11 cellular contexts compared by ENCODE assay signal in the genomic region with DNA sequence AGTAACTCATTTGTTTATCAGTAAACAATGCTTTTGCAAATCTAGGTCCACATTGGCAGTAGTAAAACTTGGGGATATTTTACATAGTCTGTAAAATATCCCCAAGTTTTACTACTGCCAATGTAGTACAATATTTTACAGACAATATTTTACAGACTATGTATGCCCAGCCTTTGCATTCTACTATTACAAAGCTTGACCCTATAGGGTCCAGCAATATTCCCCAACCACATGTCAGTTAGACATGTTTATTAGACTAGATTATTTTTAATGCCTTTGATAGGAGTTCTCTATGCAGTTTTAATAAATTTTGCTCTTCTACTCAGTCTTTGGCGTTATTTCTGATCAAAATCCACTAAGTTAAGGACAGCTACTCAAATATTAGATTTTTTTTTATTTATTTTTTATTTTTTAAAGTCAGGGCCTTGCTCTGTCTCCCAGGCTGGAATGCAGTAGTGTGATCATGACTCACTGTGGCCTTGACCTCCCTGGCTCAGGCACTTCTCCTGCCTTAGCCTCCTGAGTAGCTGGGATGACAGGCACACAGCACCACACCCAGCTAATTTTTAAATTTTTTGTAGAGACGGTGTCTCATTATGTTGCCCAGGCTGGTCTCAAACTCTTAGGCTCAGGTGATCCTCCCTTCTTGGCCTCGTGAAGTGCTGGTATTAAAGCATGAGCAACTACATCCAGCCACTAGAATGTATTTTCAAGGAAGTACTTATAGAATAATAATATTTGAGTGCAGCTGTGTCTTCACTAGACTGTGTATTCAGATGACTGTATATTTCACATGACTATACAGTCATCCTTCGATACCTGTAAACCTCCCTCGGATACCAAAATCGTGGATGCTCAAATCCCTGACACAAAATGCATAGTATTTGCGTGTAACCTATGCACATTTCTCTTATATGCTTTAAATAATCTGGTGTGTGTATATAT. TPM values are rescaled to one million over a fixed set of nuclear protein-coding genes. Genes with fewer than 3 reads are reported as not detected.
DNase-seq lines count a peak whose midpoint lies in the region; ATAC-seq and TF ChIP-seq lines count a peak whose summit lies in the region.
"Had no signal": no experiment of that assay in that cellular context is flagged by ENCODE, and none has a peak within 500 bp of the region (broad histone marks: within the 10 kb centered on the region; RNA-seq: fewer than 3 reads in every experiment).

No MANE protein-coding gene starts in this region.

- H3K27me3 ChIP-seq in lung (ENCODE audit: control insufficient read depth, insufficient read depth) (no peaks in the 10 kb centered on the region), uterus (no peaks in the 10 kb centered on the region), WERI-Rb-1 (ENCODE audit: insufficient read depth, low read depth, severe bottlenecking) (no peaks in the 10 kb centered on the region)

- DNase-seq in SIG-M5 treated with dmso at 0.1 percent for 504 hours (lab: John Stamatoyannopoulos, UW; ENCODE audit: unreplicated experiment) (peak; percentile 1), SIG-M5 (lab: John Stamatoyannopoulos, UW) (no peak), dermis blood vessel endothelial cell (peak; percentile 70), lung (ENCODE audit: low spot score) (no peak), uterus (peak; percentile 70 to 73), WERI-Rb-1 (no peak), nephron progenitor cell (no peak)
- DNase-seq: 8988T, natural killer cell, OCI-M1 had no signal

- H3K4me1 Mint-ChIP-seq in nephron progenitor cell = no peaks in the 10 kb centered on the region

- H3K36me3 Mint-ChIP-seq in nephron progenitor cell (ENCODE audit: low read depth) = peaks cover 30% of the 10 kb centered on the region

- H3K4me3 ChIP-seq in lung (no peak overlapping the region), uterus (no peak overlapping the region), WERI-Rb-1 (ENCODE audit: low read depth, low read length) (no peak overlapping the region)

- ATAC-seq in lung (ENCODE audit: insufficient read depth, low FRiP score) = peak; percentile 65
- ATAC-seq in HG03354 (IDR thresholded peaks at IDR 0.05; ENCODE audit: poor library complexity, severe bottlenecking, unreplicated experiment) = no peak
- ATAC-seq: natural killer cell had no signal

- intact Hi-C loops in uterus (cut with DNase I; ENCODE audit: low total_unique reads) = no loop called here

- H3K36me3 ChIP-seq in lung (ENCODE audit: control insufficient read depth in 2 of 2, insufficient read depth in 2 of 2, low read length in 2 of 2) = peaks cover 6 to 14% of the 10 kb centered on the region in 2 donors
- no peaks in the 10 kb centered on the region for H3K36me3 ChIP-seq in uterus
- peaks cover 54% of the 10 kb centered on the region for H3K36me3 ChIP-seq in WERI-Rb-1

- TF ChIP-seq POLR2A in uterus (IDR thresholded peaks at IDR 0.05) = no peak

- H3K4me1 ChIP-seq in lung (ENCODE audit: control insufficient read depth in 2 of 2, insufficient read depth in 2 of 2, low read length in 2 of 2) (peaks cover 3 to 5% of the 10 kb centered on the region in 2 donors), uterus (peaks cover under 1 to 4% of the 10 kb centered on the region in 2 donors)

- WGBS in lung, 2 donors = 90 to 96% methylated on average over 7 of the region's 7 CpGs

- no peaks in the 10 kb centered on the region for H3K9me3 ChIP-seq in lung (ENCODE audit: control insufficient read depth in 2 of 2, insufficient read depth in 1 of 2, low read length in 1 of 2)
- no peaks in the 10 kb centered on the region for H3K9me3 ChIP-seq in uterus
- no peaks in the 10 kb centered on the region for H3K9me3 ChIP-seq in WERI-Rb-1 (ENCODE audit: severe bottlenecking)

- TF ChIP-seq CTCF in lung (IDR thresholded peaks at IDR 0.05; ENCODE audit: control extremely low read depth, extremely low read depth) = no peak
- TF ChIP-seq CTCF in uterus (IDR thresholded peaks at IDR 0.05) = no peak
- no peak for TF ChIP-seq CTCF in WERI-Rb-1 (IDR thresholded peaks at IDR 0.05; ENCODE audit: low read depth, low read length)
- no peak for TF ChIP-seq CTCF in nephron progenitor cell (IDR thresholded peaks at IDR 0.05)

- H3K9me3 Mint-ChIP-seq in nephron progenitor cell = no peaks in the 10 kb centered on the region
- H3K9me3 Mint-ChIP-seq: natural killer cell had no signal

- no peaks in the 10 kb centered on the region for H3K27me3 Mint-ChIP-seq in nephron progenitor cell (ENCODE audit: low read depth, poor library complexity)

- H3K4me3 Mint-ChIP-seq in nephron progenitor cell = no peak overlapping the region
- H3K4me3 Mint-ChIP-seq: natural killer cell had no signal

- no peak overlapping the region for H3K27ac Mint-ChIP-seq in nephron progenitor cell

- no peak overlapping the region for H3K27ac ChIP-seq in lung (ENCODE audit: low read depth in 1 of 2, low read length in 1 of 2)
- peak overlapping the region; percentile 62 to 84 for H3K27ac ChIP-seq in uterus
- H3K27ac ChIP-seq in WERI-Rb-1 = no peak overlapping the region

RNA-seq across cellular contexts. Expression of a gene that starts 19.8 kb away (rescaled TPM):
- 26.9 and 34.0 TPM in 2 replicates for total RNA-seq in dermis blood vessel endothelial cell
- 10 to 100 TPM; 28.6 to 42.4 TPM for total RNA-seq in lung
- 10 to 100 TPM; 12.6 to 14.4 TPM for polyA plus RNA-seq in lung
- total RNA-seq in uterus = 10 to 100 TPM; 25.1 to 59.9 (median 44.9) TPM

RNA-seq across cellular contexts. Expression of a gene that starts 19.9 kb away (rescaled TPM):
- total RNA-seq in dermis blood vessel endothelial cell = 2.1 and 3.7 TPM in 2 replicates
- total RNA-seq in lung = 10 to 100 TPM; 24.8 to 61.1 TPM
- 1 to 10 TPM; 4.4 to 6.3 TPM for polyA plus RNA-seq in lung
- total RNA-seq in uterus = 10 to 100 TPM; 30.6 to 99.5 (median 55.4) TPM

Comparison
In these comparisons a context has a peak if more than half of its experiments do, and no peak if none do; other contexts are left out.
1. DNase-seq: peak in SIG-M5 treated with dmso at 0.1 percent for 504 hours (single experiment), dermis blood vessel endothelial cell (single experiment) and uterus (2 of 2); none in SIG-M5 (single experiment), lung (single experiment), WERI-Rb-1 (single experiment) and nephron progenitor cell (single experiment).
2. H3K27ac ChIP-seq: peak in uterus (2 of 2); none in lung (0 of 2) and WERI-Rb-1 (single experiment).